ENCODE assay signal across 8 cellular contexts in genomic region chr1:28887835-28888682, GRCh38. TPM values are rescaled to one million over a fixed set of nuclear protein-coding genes. Genes with fewer than 3 reads are reported as not detected.
DNase-seq lines count a peak whose midpoint lies in the region; ATAC-seq and TF ChIP-seq lines count a peak whose summit lies in the region.

No MANE protein-coding gene starts in this region.

- no peaks in the 10 kb centered on the region for H3K36me3 ChIP-seq in CD4-positive, CD25-positive, alpha-beta regulatory T cell (ENCODE audit: control insufficient read depth, insufficient read depth, low read length)
- H3K36me3 ChIP-seq in KOPT-K1 (ENCODE audit: insufficient read depth, low read length) (no peaks in the 10 kb centered on the region), mammary epithelial cell (ENCODE audit: insufficient read depth, low read length) (no peaks in the 10 kb centered on the region), right lobe of liver (no peaks in the 10 kb centered on the region), upper lobe of right lung (no peaks in the 10 kb centered on the region)

- peak overlapping the region; percentile 75 for H3K9ac ChIP-seq in mammary epithelial cell (ENCODE audit: insufficient read depth, low read length)

- H3K9me3 ChIP-seq in CD4-positive, CD25-positive, alpha-beta regulatory T cell (ENCODE audit: control insufficient read depth in 2 of 2, low read length in 2 of 2): no peaks in the 10 kb centered on the region
- no peaks in the 10 kb centered on the region for H3K9me3 ChIP-seq in KOPT-K1 (ENCODE audit: insufficient read depth, low read length, poor library complexity, severe bottlenecking)
- no peaks in the 10 kb centered on the region for H3K9me3 ChIP-seq in mammary epithelial cell (replicated peaks; ENCODE audit: insufficient read depth, low read length)
- no peaks in the 10 kb centered on the region for H3K9me3 ChIP-seq in right lobe of liver
- no peaks in the 10 kb centered on the region for H3K9me3 ChIP-seq in upper lobe of right lung

- BruUV-seq in mammary epithelial cell (replicated peaks; lab: Mats Ljungman, UMichigan): no TSS peak

- in situ Hi-C loops in mammary epithelial cell (cut with MboI; ENCODE audit: low sequenced_read_pairs in 2 of 2): loop anchor here (10.0 to 25.0 kb wide), 2 partner anchors 226 to 307 kb away; partner anchors contain the start of gene GMEB1 (in 1 of the 2)

- peaks cover 44% of the 10 kb centered on the region for H3K4me1 ChIP-seq in CD4-positive, CD25-positive, alpha-beta regulatory T cell (ENCODE audit: control insufficient read depth, insufficient read depth, low read length, poor library complexity, severe bottlenecking)
- H3K4me1 ChIP-seq in mammary epithelial cell (ENCODE audit: insufficient read depth, low read length): peaks cover 19% of the 10 kb centered on the region
- H3K4me1 ChIP-seq in right lobe of liver: peaks cover 0 to 21% (median 6%) of the 10 kb centered on the region in 4 donors
- peaks cover 36% of the 10 kb centered on the region for H3K4me1 ChIP-seq in upper lobe of right lung

- peak overlapping the region; percentile 83 for H3K4me2 ChIP-seq in mammary epithelial cell (ENCODE audit: insufficient read depth, low read depth, low read length)

- TF ChIP-seq POLR2A in right lobe of liver (IDR thresholded peaks at IDR 0.05): peak; percentile 36

- ATAC-seq in CD4-positive, CD25-positive, alpha-beta regulatory T cell (ENCODE audit: low read depth in 2 of 2): no peak
- peak; percentile 41 to 60 (median 48) for ATAC-seq in right lobe of liver
- ATAC-seq in upper lobe of right lung: peak; percentile 11

- H3K27ac Mint-ChIP-seq in CD4-positive, CD25-positive, alpha-beta regulatory T cell: peak overlapping the region in 2 of 3 donors; percentile 29 to 86

- peak overlapping the region; percentile 72 for H3K4me3 ChIP-seq in CD4-positive, CD25-positive, alpha-beta regulatory T cell (ENCODE audit: low read depth, low read length)
- H3K4me3 ChIP-seq in mammary epithelial cell (replicated peaks in 1 of 3; ENCODE audit: insufficient read depth in 1 of 3, low read depth in 2 of 3, low read length in 3 of 3): peak overlapping the region; percentile 69 to 95 (median 78)
- peak overlapping the region; percentile 58 to 94 (median 85) for H3K4me3 ChIP-seq in right lobe of liver
- H3K4me3 ChIP-seq in upper lobe of right lung: peak overlapping the region; percentile 96

- CTCF ChIA-PET in mammary epithelial cell (lab: Charles Lee; ENCODE audit: low non-redundant PET): no interaction called here

- peaks cover 15 to 64% (median 40%) of the 10 kb centered on the region in 4 donors for H3K4me1 Mint-ChIP-seq in CD4-positive, CD25-positive, alpha-beta regulatory T cell

- H3K79me2 ChIP-seq in mammary epithelial cell (ENCODE audit: insufficient read depth, low read length): peaks cover 23% of the 10 kb centered on the region

- no peaks in the 10 kb centered on the region for H4K20me1 ChIP-seq in mammary epithelial cell (ENCODE audit: insufficient read depth, low read length)

- peaks cover 9% of the 10 kb centered on the region for H3K27me3 Mint-ChIP-seq in CD4-positive, CD25-positive, alpha-beta regulatory T cell

- intact Hi-C loops in mammary epithelial cell (cut with micrococcal nuclease): loop anchor here (1.0 to 5.0 kb wide), 2 partner anchors 26 to 294 kb away; partner anchors contain the start of genes EPB41 and SRSF4
- intact Hi-C loops in right lobe of liver (cut with DNase I): loop anchor here in 1 of 2 donors (10.0 kb wide), 1 partner anchor 317 kb away; no protein-coding TSS in a partner anchor
- intact Hi-C loops in upper lobe of right lung (cut with DNase I): no loop called here

- peak overlapping the region; percentile 97 for H2AFZ ChIP-seq in mammary epithelial cell (ENCODE audit: low read depth, low read length)

- H3K36me3 Mint-ChIP-seq in CD4-positive, CD25-positive, alpha-beta regulatory T cell: no peaks in the 10 kb centered on the region

- DNase-seq in CD4-positive, CD25-positive, alpha-beta regulatory T cell: no peak
- DNase-seq in mammary epithelial cell (no peak), right lobe of liver (peak; percentile 74 to 81 (median 79)), upper lobe of right lung (peak; percentile 72), GM20000 (ENCODE audit: low spot score) (no peak), NCI-H1417 treated with DMSO at 0.1 percent for 48 hours (lab: John Stamatoyannopoulos, UW) (no peak)
- no peak for DNase-seq in activated CD4-positive, alpha-beta T cell treated with anti-CD3 and anti-CD28 coated beads for 1 hour

- WGBS in mammary epithelial cell (ENCODE audit: low coverage, missing lambda C conversion rate): 52% methylated on average over 14 of the region's 24 CpGs
- WGBS in right lobe of liver (ENCODE audit: insufficient coverage, low coverage, low lambda C conversion rate, missing lambda C conversion rate): 17% methylated on average over 17 of the region's 24 CpGs

- peaks cover 0 to 2% (median 0%) of the 10 kb centered on the region in 7 donors for H3K9me3 Mint-ChIP-seq in CD4-positive, CD25-positive, alpha-beta regulatory T cell

- no peak for TF ChIP-seq CTCF in mammary epithelial cell (conservative IDR thresholded peaks at IDR 0.05 in 1 of 2, IDR thresholded peaks at IDR 0.05 in 1 of 2; ENCODE audit: extremely low read depth in 1 of 2, insufficient read depth in 1 of 2, low read depth in 1 of 2, low read length in 2 of 2)
- TF ChIP-seq CTCF in right lobe of liver (IDR thresholded peaks at IDR 0.05): no peak
- no peak for TF ChIP-seq CTCF in upper lobe of right lung (IDR thresholded peaks at IDR 0.05)
- no peak for TF ChIP-seq CTCF in GM20000 (IDR thresholded peaks at IDR 0.05; ENCODE audit: extremely low read depth, missing control alignments)

- no peaks in the 10 kb centered on the region for H3K27me3 ChIP-seq in CD4-positive, CD25-positive, alpha-beta regulatory T cell (ENCODE audit: control insufficient read depth, insufficient read depth, low read length)
- H3K27me3 ChIP-seq in mammary epithelial cell (ENCODE audit: insufficient read depth, low read length): no peaks in the 10 kb centered on the region
- H3K27me3 ChIP-seq in right lobe of liver: no peaks in the 10 kb centered on the region
- no peaks in the 10 kb centered on the region for H3K27me3 ChIP-seq in upper lobe of right lung

- peak overlapping the region; percentile 86 for H3K27ac ChIP-seq in CD4-positive, CD25-positive, alpha-beta regulatory T cell (ENCODE audit: insufficient read depth, low read length, poor library complexity, severe bottlenecking)
- H3K27ac ChIP-seq in KOPT-K1 (ENCODE audit: low read depth, low read length, poor library complexity, severe bottlenecking): peak overlapping the region; percentile 76
- peak overlapping the region; percentile 66 for H3K27ac ChIP-seq in mammary epithelial cell (ENCODE audit: insufficient read depth, low read depth, low read length)
- H3K27ac ChIP-seq in right lobe of liver: peak overlapping the region; percentile 62 to 87 (median 84)
- peak overlapping the region; percentile 77 for H3K27ac ChIP-seq in upper lobe of right lung

- peak overlapping the region; percentile 77 to 94 (median 91) for H3K4me3 Mint-ChIP-seq in CD4-positive, CD25-positive, alpha-beta regulatory T cell

- dilution Hi-C loops in mammary epithelial cell (cut with HindIII; ENCODE audit: low sequenced_read_pairs): no loop called here

RNA-seq across cellular contexts. Expression of gene EPB41, which starts 26.3 kb away (rescaled TPM):
- total RNA-seq in CD4-positive, CD25-positive, alpha-beta regulatory T cell: 309 TPM
- 100 to 1,000 TPM; 118 to 163 (median 140) TPM for polyA plus RNA-seq in CD4-positive, CD25-positive, alpha-beta regulatory T cell
- 10 to 100 TPM; 20.6 to 23.7 TPM for total RNA-seq in mammary epithelial cell
- polyA plus RNA-seq in mammary epithelial cell: 9.6 TPM
- polyA minus RNA-seq in mammary epithelial cell: 27.8 TPM
- total RNA-seq in right lobe of liver: 10 to 100 TPM; 35.3 to 58.7 (median 49.2) TPM
- total RNA-seq in upper lobe of right lung: 67.0 TPM

Comparison
In these comparisons a context has a peak if more than half of its experiments do, and no peak if none do; other contexts are left out.
1. ATAC-seq: peak in right lobe of liver (4 of 4) and upper lobe of right lung (single experiment); none in CD4-positive, CD25-positive, alpha-beta regulatory T cell (0 of 2).
2. DNase-seq: peak in right lobe of liver (3 of 3) and upper lobe of right lung (single experiment); none in CD4-positive, CD25-positive, alpha-beta regulatory T cell (0 of 3), mammary epithelial cell (single experiment), GM20000 (single experiment), NCI-H1417 treated with DMSO at 0.1 percent for 48 hours (single experiment) and activated CD4-positive, alpha-beta T cell treated with anti-CD3 and anti-CD28 coated beads for 1 hour (single experiment).
3. Peak in every context shown above with its lines, with median percentiles within 50 percentile points of each other: H3K27ac ChIP-seq and H3K4me3 ChIP-seq.